8 cellular contexts compared by ENCODE assay signal in the genomic region with DNA sequence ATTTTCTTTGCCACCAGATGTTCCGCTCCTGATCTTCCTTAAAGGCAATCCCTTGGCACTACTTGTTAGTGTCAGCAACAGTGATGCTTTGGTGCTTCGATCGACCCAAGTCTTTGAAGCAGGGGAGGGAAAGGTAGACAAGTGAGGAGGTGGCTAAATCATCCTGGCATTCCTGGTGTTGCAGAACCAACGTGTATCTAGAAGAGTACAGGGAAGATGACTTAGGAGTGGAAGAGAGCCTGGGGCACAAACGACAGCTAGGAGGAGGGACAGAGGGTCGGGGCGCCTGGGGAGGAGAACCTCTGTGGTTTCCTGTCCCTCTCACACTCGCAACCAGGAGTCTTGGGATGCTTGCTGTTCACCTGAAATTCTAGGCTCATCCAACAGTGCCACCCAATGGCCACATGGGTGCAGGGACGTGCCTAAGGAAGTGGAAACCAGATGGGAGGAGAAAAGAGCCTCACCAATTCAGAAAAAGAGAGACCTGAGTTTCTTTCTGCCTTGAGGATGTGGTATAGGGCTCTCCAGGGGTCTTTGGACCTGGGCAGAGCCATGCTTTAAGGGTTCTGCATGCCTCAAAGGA. TPM values are rescaled to one million over a fixed set of nuclear protein-coding genes. Genes with fewer than 3 reads are reported as not detected.
A peak's percentile ranks its signal among the peaks of the same experiment; 100 is the strongest.
DNase-seq lines count a peak whose midpoint lies in the region; ATAC-seq and TF ChIP-seq lines count a peak whose summit lies in the region.

No MANE protein-coding gene starts in this region.

- peaks cover 10 to 15% (median 13%) of the 10 kb centered on the region in 3 donors for H3K27me3 Mint-ChIP-seq in CD14-positive monocyte (ENCODE audit: low read depth in 3 of 3)
- H3K27me3 Mint-ChIP-seq in activated CD4-positive, alpha-beta memory T cell treated with anti-CD3 and anti-CD28 coated beads for 36 hours, result no peaks in the 10 kb centered on the region
- H3K27me3 Mint-ChIP-seq in naive thymus-derived CD4-positive, alpha-beta T cell, result peaks cover 0 to 2% (median 0%) of the 10 kb centered on the region in 5 donors

- peaks cover 0 to 3% (median 0%) of the 10 kb centered on the region in 7 donors for H3K9me3 Mint-ChIP-seq in CD14-positive monocyte
- H3K9me3 Mint-ChIP-seq in activated CD4-positive, alpha-beta memory T cell treated with anti-CD3 and anti-CD28 coated beads for 36 hours, result no peaks in the 10 kb centered on the region
- peaks cover 0 to 8% (median 0%) of the 10 kb centered on the region in 11 donors for H3K9me3 Mint-ChIP-seq in naive thymus-derived CD4-positive, alpha-beta T cell

- H3K36me3 ChIP-seq in esophagus squamous epithelium, result no peaks in the 10 kb centered on the region
- H3K36me3 ChIP-seq in naive thymus-derived CD4-positive, alpha-beta T cell (ENCODE audit: control insufficient read depth in 2 of 3, insufficient read depth in 3 of 3, low read length in 3 of 3), result no peaks in the 10 kb centered on the region
- H3K36me3 ChIP-seq in vagina, result no peaks in the 10 kb centered on the region

- H3K4me1 Mint-ChIP-seq in CD14-positive monocyte, result peaks cover 46% of the 10 kb centered on the region
- peaks cover 21% of the 10 kb centered on the region for H3K4me1 Mint-ChIP-seq in activated CD4-positive, alpha-beta memory T cell treated with anti-CD3 and anti-CD28 coated beads for 36 hours (ENCODE audit: low read depth)
- H3K4me1 Mint-ChIP-seq in naive thymus-derived CD4-positive, alpha-beta T cell, result peaks cover 32 to 46% (median 37%) of the 10 kb centered on the region in 7 donors

- POLR2A ChIA-PET in activated CD4-positive, alpha-beta memory T cell treated with anti-CD3 and anti-CD28 coated beads for 36 hours (lab: Charles Lee), result no interaction called here
- POLR2A ChIA-PET in naive thymus-derived CD4-positive, alpha-beta T cell (lab: Charles Lee), result no interaction called here

- DNase-seq in CD14-positive monocyte (ENCODE audit: low spot score) (no peak), HCEC 1CT (peak; percentile 55), NCI-H460 (ENCODE audit: extremely low read depth, low read depth) (peak; percentile 55), esophagus squamous epithelium (lab: John Stamatoyannopoulos, UW) (no peak), vagina (ENCODE audit: extremely low spot score in 2 of 2) (no peak)
- DNase-seq in activated CD4-positive, alpha-beta memory T cell treated with anti-CD3 and anti-CD28 coated beads for 36 hours, result peak; percentile 81
- DNase-seq in naive thymus-derived CD4-positive, alpha-beta T cell, result peak in 6 of 9 donors; percentile 46 to 62 (median 53)

- intact Hi-C loops in CD14-positive monocyte (cut with micrococcal nuclease), result loop anchor here (5.0 kb wide), 3 partner anchors 93 to 167 kb away; no protein-coding TSS in a partner anchor
- intact Hi-C loops in activated CD4-positive, alpha-beta memory T cell treated with anti-CD3 and anti-CD28 coated beads for 36 hours (cut with micrococcal nuclease), result loop anchor here (1.0 to 5.0 kb wide), 2 partner anchors 58 to 91 kb away; no protein-coding TSS in a partner anchor
- intact Hi-C loops in esophagus squamous epithelium (cut with DNase I), result loop anchor here (5.0 kb wide), 4 partner anchors 58 to 167 kb away; no protein-coding TSS in a partner anchor
- intact Hi-C loops in naive thymus-derived CD4-positive, alpha-beta T cell (cut with micrococcal nuclease), result loop anchor here (1.0 to 10.0 kb wide), 8 partner anchors 60 to 717 kb away; no protein-coding TSS in a partner anchor
- intact Hi-C loops in vagina (cut with DNase I), result loop anchor here (5.0 kb wide), 1 partner anchor 167 kb away; no protein-coding TSS in a partner anchor

- ATAC-seq in naive thymus-derived CD4-positive, alpha-beta T cell, result no peak
- no peak for ATAC-seq in GM21360 (IDR thresholded peaks at IDR 0.05; ENCODE audit: unreplicated experiment)

- H3K4me3 Mint-ChIP-seq in CD14-positive monocyte, result no peak overlapping the region
- H3K4me3 Mint-ChIP-seq in activated CD4-positive, alpha-beta memory T cell treated with anti-CD3 and anti-CD28 coated beads for 36 hours, result no peak overlapping the region
- peak overlapping the region in 1 of 10 donors; percentile 7 for H3K4me3 Mint-ChIP-seq in naive thymus-derived CD4-positive, alpha-beta T cell

- TF ChIP-seq CTCF in CD14-positive monocyte (IDR thresholded peaks at IDR 0.05), result peak; percentile 76
- peak; percentile 36 to 82 (median 71) for TF ChIP-seq CTCF in esophagus squamous epithelium (IDR thresholded peaks at IDR 0.05)
- peak in 2 of 3 experiments; percentile 26 to 35 for TF ChIP-seq CTCF in vagina (IDR thresholded peaks at IDR 0.05)

- WGBS in esophagus squamous epithelium, 2 donors, result 13 to 16% methylated on average over 9 of the region's 9 CpGs

- H3K27ac ChIP-seq in esophagus squamous epithelium (no peak overlapping the region), vagina (no peak overlapping the region)
- H3K27ac ChIP-seq in naive thymus-derived CD4-positive, alpha-beta T cell (ENCODE audit: low read depth, low read length), result no peak overlapping the region

- H3K27ac Mint-ChIP-seq in CD14-positive monocyte, result no peak overlapping the region
- no peak overlapping the region for H3K27ac Mint-ChIP-seq in activated CD4-positive, alpha-beta memory T cell treated with anti-CD3 and anti-CD28 coated beads for 36 hours
- H3K27ac Mint-ChIP-seq in naive thymus-derived CD4-positive, alpha-beta T cell, result no peak overlapping the region

- TF ChIP-seq POLR2A in esophagus squamous epithelium (IDR thresholded peaks at IDR 0.05) (no peak), vagina (IDR thresholded peaks at IDR 0.05) (no peak)

- no peak overlapping the region for H3K4me3 ChIP-seq in esophagus squamous epithelium
- no peak overlapping the region for H3K4me3 ChIP-seq in naive thymus-derived CD4-positive, alpha-beta T cell (ENCODE audit: low read length)
- H3K4me3 ChIP-seq in vagina, result no peak overlapping the region

- CTCF ChIA-PET in activated CD4-positive, alpha-beta memory T cell treated with anti-CD3 and anti-CD28 coated beads for 36 hours (lab: Charles Lee), result interaction anchor here (0.8 to 6.4 kb wide), 9 partner anchors 10 to 203 kb away, joined by 3 to 278 read pairs (median 9); a partner anchor contains a TSS
- CTCF ChIA-PET in naive thymus-derived CD4-positive, alpha-beta T cell (lab: Charles Lee), result interaction anchor here (0.6 to 5.8 kb wide), 3 partner anchors 168 to 569 kb away, joined by 3 to 104 read pairs (median 3); no protein-coding TSS in a partner anchor

- no peaks in the 10 kb centered on the region for H3K36me3 Mint-ChIP-seq in CD14-positive monocyte
- no peaks in the 10 kb centered on the region for H3K36me3 Mint-ChIP-seq in activated CD4-positive, alpha-beta memory T cell treated with anti-CD3 and anti-CD28 coated beads for 36 hours
- H3K36me3 Mint-ChIP-seq in naive thymus-derived CD4-positive, alpha-beta T cell, result peaks cover 0 to 15% (median 0%) of the 10 kb centered on the region in 5 donors

- H3K9me3 ChIP-seq in esophagus squamous epithelium, result no peaks in the 10 kb centered on the region
- H3K9me3 ChIP-seq in naive thymus-derived CD4-positive, alpha-beta T cell (ENCODE audit: control insufficient read depth in 2 of 3, low read length in 3 of 3), result no peaks in the 10 kb centered on the region
- H3K9me3 ChIP-seq in vagina, result no peaks in the 10 kb centered on the region

- H3K4me1 ChIP-seq in esophagus squamous epithelium (peaks cover 0 to 16% (median 5%) of the 10 kb centered on the region in 3 donors), vagina (no peaks in the 10 kb centered on the region)
- peaks cover 14 to 28% of the 10 kb centered on the region in 2 donors for H3K4me1 ChIP-seq in naive thymus-derived CD4-positive, alpha-beta T cell (ENCODE audit: control insufficient read depth in 2 of 2, insufficient read depth in 2 of 2, low read length in 2 of 2)

- H3K27me3 ChIP-seq in esophagus squamous epithelium (peaks cover 0 to 88% (median under 1%) of the 10 kb centered on the region in 4 donors), vagina (no peaks in the 10 kb centered on the region)
- no peaks in the 10 kb centered on the region for H3K27me3 ChIP-seq in naive thymus-derived CD4-positive, alpha-beta T cell (ENCODE audit: control insufficient read depth in 2 of 2, insufficient read depth in 2 of 2, low read length in 2 of 2)

RNA-seq across cellular contexts. Expression of a gene that starts 9.5 kb away (rescaled TPM):
- not detected for polyA plus RNA-seq in CD14-positive monocyte
- not detected in 2 replicates for total RNA-seq in NCI-H460 (2014; rRNA removed; shearing (Covaris generic))
- polyA plus RNA-seq in NCI-H460 (2014; cell fraction: nucleus; rRNA removed), result not detected in 2 replicates
- total RNA-seq in activated CD4-positive, alpha-beta memory T cell treated with anti-CD3 and anti-CD28 coated beads for 36 hours, result under 1 TPM; 0.24 to 0.36 TPM
- 1 to 10 TPM in 1 of 4 donors, under 1 TPM in 3; 0.04 to 2.0 (median 0.67) TPM for total RNA-seq in esophagus squamous epithelium
- total RNA-seq in naive thymus-derived CD4-positive, alpha-beta T cell, result 1 to 10 TPM in 3 of 5 experiments, under 1 TPM in 2; 0.62 to 4.6 (median 1.2) TPM
- polyA plus RNA-seq in naive thymus-derived CD4-positive, alpha-beta T cell, result not detected
- total RNA-seq in vagina, result 0.74 TPM

RNA-seq across cellular contexts. Expression of a gene that starts 59.1 kb away (rescaled TPM):
- 1 to 10 TPM; 5.6 to 7.7 TPM for polyA plus RNA-seq in CD14-positive monocyte
- not detected in 2 replicates for total RNA-seq in NCI-H460 (2014; rRNA removed; shearing (Covaris generic))
- polyA plus RNA-seq in NCI-H460 (2014; cell fraction: nucleus; rRNA removed), result not detected in 2 replicates
- 10 to 100 TPM; 25.2 to 25.6 TPM for total RNA-seq in activated CD4-positive, alpha-beta memory T cell treated with anti-CD3 and anti-CD28 coated beads for 36 hours
- total RNA-seq in esophagus squamous epithelium, result 1 to 10 TPM in 3 of 4 donors, under 1 TPM in 1; 0.34 to 3.2 (median 1.2) TPM
- 100 to 1,000 TPM in 3 of 5 experiments, 10 to 100 TPM in 2; 74.1 to 115 (median 108) TPM for total RNA-seq in naive thymus-derived CD4-positive, alpha-beta T cell
- polyA plus RNA-seq in naive thymus-derived CD4-positive, alpha-beta T cell, result 100 to 1,000 TPM; 105 to 114 TPM
- total RNA-seq in vagina, result 8.1 TPM

Comparison
In these comparisons a context has a peak if more than half of its experiments do, and no peak if none do; other contexts are left out.
1. DNase-seq: peak in HCEC 1CT (single experiment), NCI-H460 (single experiment), activated CD4-positive, alpha-beta memory T cell treated with anti-CD3 and anti-CD28 coated beads for 36 hours (single experiment) and naive thymus-derived CD4-positive, alpha-beta T cell (6 of 9); none in CD14-positive monocyte (single experiment), esophagus squamous epithelium (single experiment) and vagina (0 of 2).
2. Peak in every context shown above with its lines, with median percentiles within 50 percentile points of each other: CTCF ChIP-seq.